41 cellular contexts compared by ENCODE assay signal in the genomic region with DNA sequence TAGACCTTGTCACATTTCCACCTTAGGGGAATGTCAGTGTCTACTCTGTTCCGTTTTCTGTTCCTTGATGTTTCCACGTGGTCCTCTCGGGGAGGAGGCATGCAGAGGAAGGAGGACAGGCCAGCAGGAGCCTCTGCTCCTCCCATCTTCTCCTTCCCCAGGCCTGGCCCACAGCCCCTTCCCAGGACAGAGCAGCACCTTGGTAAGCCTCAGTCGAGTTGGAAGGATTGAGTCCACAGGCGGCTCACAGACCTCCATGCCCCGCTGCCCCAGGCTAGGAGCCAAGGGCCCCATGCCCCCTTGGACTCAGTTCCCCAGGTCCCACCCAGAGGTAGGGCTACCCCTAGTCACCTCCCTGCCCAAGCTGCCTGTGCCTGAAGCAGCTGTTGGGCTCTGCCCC. TPM values are rescaled to one million over a fixed set of nuclear protein-coding genes. Genes with fewer than 3 reads are reported as not detected.
"Had no signal": no experiment of that assay in that cellular context is flagged by ENCODE, and none has a peak within 500 bp of the region (broad histone marks: within the 10 kb centered on the region; RNA-seq: fewer than 3 reads in every experiment).

No MANE protein-coding gene starts in this region.

- H3K27me3 ChIP-seq: adrenal gland, ascending aorta, body of pancreas, brain microvascular endothelial cell, cardiac muscle cell had no signal

- ATAC-seq: activated naive CD4-positive, alpha-beta T cell treated with anti-CD3 and anti-CD28 coated beads, Interleukin-2, amount 50 U/mL, for 72 hours; activated T-cell treated with anti-CD3 and anti-CD28 coated beads, Interleukin-2, amount 50 U/mL, for 4 hours; activated T-cell treated with anti-CD3 and anti-CD28 coated beads, Interleukin-2, amount 50 U/mL, for 72 hours; activated T-helper 17 cell treated with anti-CD3 and anti-CD28 coated beads, Interleukin-2, amount 50 U/mL, for 72 hours; body of pancreas had no signal

- H3K4me1 Mint-ChIP-seq: activated naive CD4-positive, alpha-beta T cell treated with anti-CD3 and anti-CD28 coated beads, Interleukin-2, amount 10 ng/mL, durations not matched to agents 7 days and 5 days; activated naive CD4-positive, alpha-beta T cell treated with anti-CD3 and anti-CD28 coated beads, Interleukin-2, amount 50 U/mL, for 24 hours; activated naive CD8-positive, alpha-beta T cell treated with anti-CD3 and anti-CD28 coated beads for 36 hours; activated naive CD8-positive, alpha-beta T cell treated with anti-CD3 and anti-CD28 coated beads, Interleukin-2, amount 10 ng/mL, durations not matched to agents 7 days and 5 days; activated naive CD8-positive, alpha-beta T cell treated with anti-CD3 and anti-CD28 coated beads, Interleukin-2, amount 50 U/mL, for 24 hours; activated T-helper 17 cell treated with anti-CD3 and anti-CD28 coated beads, Interleukin-2, amount 50 U/mL, for 72 hours; central memory CD8-positive, alpha-beta T cell had no signal

- H3K9me3 ChIP-seq: adrenal gland, ascending aorta, body of pancreas, breast epithelium had no signal

- H3K36me3 Mint-ChIP-seq: activated naive CD4-positive, alpha-beta T cell treated with anti-CD3 and anti-CD28 coated beads, Interleukin-2, amount 10 ng/mL, durations not matched to agents 7 days and 5 days; activated naive CD4-positive, alpha-beta T cell treated with anti-CD3 and anti-CD28 coated beads, Interleukin-2, amount 50 U/mL, for 24 hours; activated naive CD4-positive, alpha-beta T cell treated with anti-CD3 and anti-CD28 coated beads, Interleukin-2, amount 50 U/mL, for 72 hours; activated naive CD8-positive, alpha-beta T cell; activated naive CD8-positive, alpha-beta T cell treated with anti-CD3 and anti-CD28 coated beads for 36 hours; activated naive CD8-positive, alpha-beta T cell treated with anti-CD3 and anti-CD28 coated beads, Interleukin-2, amount 10 ng/mL, durations not matched to agents 7 days and 5 days; brain had no signal

- DNase-seq: activated effector memory CD4-positive, alpha-beta T cell treated with anti-CD3 and anti-CD28 coated beads, Interleukin-2, amount 50 U/mL, for 16 hours; activated effector memory CD4-positive, alpha-beta T cell treated with Interleukin-2 at 50 U/mL for 16 hours; activated gamma-delta T cell; activated gamma-delta T cell treated with Interleukin-2 at 50 U/mL for 16 hours; activated naive CD4-positive, alpha-beta T cell; activated naive CD4-positive, alpha-beta T cell treated with anti-CD3 and anti-CD28 coated beads for 36 hours; activated naive CD4-positive, alpha-beta T cell treated with anti-CD3 and anti-CD28 coated beads, Interleukin-2, amount 10 ng/mL, durations not matched to agents 7 days and 5 days; activated naive CD4-positive, alpha-beta T cell treated with anti-CD3 and anti-CD28 coated beads, Interleukin-2, amount 50 U/mL, for 16 hours; activated naive CD4-positive, alpha-beta T cell treated with Interleukin-2 at 50 U/mL for 16 hours; activated naive CD8-positive, alpha-beta T cell treated with anti-CD3 and anti-CD28 coated beads for 36 hours; activated naive CD8-positive, alpha-beta T cell treated with anti-CD3 and anti-CD28 coated beads, Interleukin-2, amount 10 ng/mL, durations not matched to agents 7 days and 5 days; activated naive CD8-positive, alpha-beta T cell treated with anti-CD3 and anti-CD28 coated beads, Interleukin-2, amount 50 U/mL, for 24 hours; activated T-cell treated with anti-CD3 and anti-CD28 coated beads for 4 hours; activated T-cell treated with anti-CD3 and anti-CD28 coated beads, Interleukin-2, amount 50 U/mL, for 1 hour; activated T-cell treated with anti-CD3 and anti-CD28 coated beads, Interleukin-2, amount 50 U/mL, for 24 hours; activated T-cell treated with anti-CD3 and anti-CD28 coated beads, Interleukin-2, amount 50 U/mL, for 4 hours; activated T-cell treated with anti-CD3 and anti-CD28 coated beads, Interleukin-2, amount 50 U/mL, for 48 hours; activated T-cell treated with anti-CD3 and anti-CD28 coated beads, Interleukin-2, amount 50 U/mL, for 72 hours; adrenal gland; amniotic stem cell; amygdala; anterior cingulate cortex; aorta; body of pancreas; brain microvascular endothelial cell; caudate nucleus; central memory CD4-positive, alpha-beta T cell; cerebellar nuclear complex had no signal

- H3K4me3 ChIP-seq: adrenal gland, ascending aorta, body of pancreas, breast epithelium, cardiac muscle cell had no signal

- H3K4me3 Mint-ChIP-seq: activated naive CD4-positive, alpha-beta T cell treated with anti-CD3 and anti-CD28 coated beads for 36 hours; activated naive CD4-positive, alpha-beta T cell treated with anti-CD3 and anti-CD28 coated beads, Interleukin-2, amount 10 ng/mL, durations not matched to agents 7 days and 5 days; activated naive CD4-positive, alpha-beta T cell treated with anti-CD3 and anti-CD28 coated beads, Interleukin-2, amount 50 U/mL, for 24 hours; activated naive CD8-positive, alpha-beta T cell; activated naive CD8-positive, alpha-beta T cell treated with anti-CD3 and anti-CD28 coated beads for 36 hours; activated naive CD8-positive, alpha-beta T cell treated with anti-CD3 and anti-CD28 coated beads, Interleukin-2, amount 10 ng/mL, durations not matched to agents 7 days and 5 days; activated naive CD8-positive, alpha-beta T cell treated with anti-CD3 and anti-CD28 coated beads, Interleukin-2, amount 50 U/mL, for 24 hours; activated T-cell treated with anti-CD3 and anti-CD28 coated beads, Interleukin-2, amount 50 U/mL, for 24 hours; activated T-cell treated with anti-CD3 and anti-CD28 coated beads, Interleukin-2, amount 50 U/mL, for 4 hours; activated T-cell treated with anti-CD3 and anti-CD28 coated beads, Interleukin-2, amount 50 U/mL, for 72 hours; activated T-helper 1 cell treated with anti-CD3 and anti-CD28 coated beads, Interleukin-12 subunit alpha, Interleukin-12 subunit beta, Interleukin-2, Interleukin-4 antibody, amounts not matched to agents 30 ng/mL and 10 ng/mL and 1 ng/mL, durations not matched to agents 14 hours and 24 hours and 36 hours; activated T-helper 17 cell treated with anti-CD3 and anti-CD28 coated beads, Interleukin-2, amount 50 U/mL, for 72 hours; central memory CD8-positive, alpha-beta T cell had no signal

- H3K36me3 ChIP-seq: adrenal gland, ascending aorta, brain microvascular endothelial cell, breast epithelium, cardiac muscle cell had no signal

- H3K27ac Mint-ChIP-seq: activated naive CD4-positive, alpha-beta T cell treated with anti-CD3 and anti-CD28 coated beads for 36 hours; activated naive CD4-positive, alpha-beta T cell treated with anti-CD3 and anti-CD28 coated beads, Interleukin-2, amount 10 ng/mL, durations not matched to agents 7 days and 5 days; activated naive CD4-positive, alpha-beta T cell treated with anti-CD3 and anti-CD28 coated beads, Interleukin-2, amount 50 U/mL, for 24 hours; activated naive CD8-positive, alpha-beta T cell; activated naive CD8-positive, alpha-beta T cell treated with anti-CD3 and anti-CD28 coated beads for 36 hours; activated naive CD8-positive, alpha-beta T cell treated with anti-CD3 and anti-CD28 coated beads, Interleukin-2, amount 10 ng/mL, durations not matched to agents 7 days and 5 days; activated naive CD8-positive, alpha-beta T cell treated with anti-CD3 and anti-CD28 coated beads, Interleukin-2, amount 50 U/mL, for 24 hours; activated T-cell treated with anti-CD3 and anti-CD28 coated beads, Interleukin-2, amount 50 U/mL, for 24 hours; activated T-cell treated with anti-CD3 and anti-CD28 coated beads, Interleukin-2, amount 50 U/mL, for 72 hours; activated T-helper 1 cell treated with anti-CD3 and anti-CD28 coated beads, Interleukin-12 subunit alpha, Interleukin-12 subunit beta, Interleukin-2, Interleukin-4 antibody, amounts not matched to agents 30 ng/mL and 10 ng/mL and 1 ng/mL, durations not matched to agents 14 hours and 24 hours and 36 hours; activated T-helper 17 cell treated with anti-CD3 and anti-CD28 coated beads, Interleukin-2, amount 50 U/mL, for 72 hours; activated T-helper 2 cell treated with anti-CD3 and anti-CD28 coated beads, Interferon-gamma antibody, Interleukin-2, Interleukin-4, amounts not matched to agents 10 μg/mL and 5 μg/mL and 100 μg/mL, durations not matched to agents 14 hours and 24 hours and 36 hours had no signal

- H3K4me1 ChIP-seq: ascending aorta, body of pancreas, breast epithelium had no signal

- FAIRE-seq: astrocyte, bronchial epithelial cell had no signal

- H3K9me3 Mint-ChIP-seq: activated naive CD4-positive, alpha-beta T cell treated with anti-CD3 and anti-CD28 coated beads for 36 hours; activated naive CD4-positive, alpha-beta T cell treated with anti-CD3 and anti-CD28 coated beads, Interleukin-2, amount 10 ng/mL, durations not matched to agents 7 days and 5 days; activated naive CD4-positive, alpha-beta T cell treated with anti-CD3 and anti-CD28 coated beads, Interleukin-2, amount 50 U/mL, for 24 hours; activated naive CD4-positive, alpha-beta T cell treated with anti-CD3 and anti-CD28 coated beads, Interleukin-2, amount 50 U/mL, for 72 hours; activated naive CD8-positive, alpha-beta T cell treated with anti-CD3 and anti-CD28 coated beads for 36 hours; activated naive CD8-positive, alpha-beta T cell treated with anti-CD3 and anti-CD28 coated beads, Interleukin-2, amount 10 ng/mL, durations not matched to agents 7 days and 5 days; activated naive CD8-positive, alpha-beta T cell treated with anti-CD3 and anti-CD28 coated beads, Interleukin-2, amount 50 U/mL, for 24 hours; activated T-cell treated with anti-CD3 and anti-CD28 coated beads, Interleukin-2, amount 50 U/mL, for 24 hours; activated T-cell treated with anti-CD3 and anti-CD28 coated beads, Interleukin-2, amount 50 U/mL, for 4 hours; activated T-cell treated with anti-CD3 and anti-CD28 coated beads, Interleukin-2, amount 50 U/mL, for 72 hours; activated T-helper 1 cell treated with anti-CD3 and anti-CD28 coated beads, Interleukin-12 subunit alpha, Interleukin-12 subunit beta, Interleukin-2, Interleukin-4 antibody, amounts not matched to agents 30 ng/mL and 10 ng/mL and 1 ng/mL, durations not matched to agents 14 hours and 24 hours and 36 hours; activated T-helper 17 cell treated with anti-CD3 and anti-CD28 coated beads, Interleukin-2, amount 50 U/mL, for 72 hours; activated T-helper 2 cell treated with anti-CD3 and anti-CD28 coated beads, Interferon-gamma antibody, Interleukin-2, Interleukin-4, amounts not matched to agents 10 μg/mL and 5 μg/mL and 100 μg/mL, durations not matched to agents 14 hours and 24 hours and 36 hours; central memory CD8-positive, alpha-beta T cell had no signal

- H3K27me3 Mint-ChIP-seq: activated naive CD8-positive, alpha-beta T cell treated with anti-CD3 and anti-CD28 coated beads for 36 hours; activated naive CD8-positive, alpha-beta T cell treated with anti-CD3 and anti-CD28 coated beads, Interleukin-2, amount 50 U/mL, for 24 hours; activated T-cell treated with anti-CD3 and anti-CD28 coated beads, Interleukin-2, amount 50 U/mL, for 24 hours had no signal

- H3K27ac ChIP-seq: ascending aorta, body of pancreas, brain microvascular endothelial cell, breast epithelium, cardiac muscle cell had no signal

RNA-seq across cellular contexts. Expression of gene IGSF21, which starts 36.5 kb away (rescaled TPM):
- total RNA-seq: activated naive CD4-positive, alpha-beta T cell treated with anti-CD3 and anti-CD28 coated beads for 36 hours; activated naive CD4-positive, alpha-beta T cell treated with anti-CD3 and anti-CD28 coated beads, Interleukin-2, amount 50 U/mL, for 72 hours; activated naive CD8-positive, alpha-beta T cell treated with anti-CD3 and anti-CD28 coated beads for 36 hours; activated naive CD8-positive, alpha-beta T cell treated with anti-CD3 and anti-CD28 coated beads, Interleukin-2, amount 10 ng/mL, durations not matched to agents 7 days and 5 days; activated T-cell treated with anti-CD3 and anti-CD28 coated beads, Interleukin-2, amount 50 U/mL, for 4 hours; activated T-cell treated with anti-CD3 and anti-CD28 coated beads, Interleukin-2, amount 50 U/mL, for 72 hours; activated T-helper 1 cell treated with anti-CD3 and anti-CD28 coated beads, Interleukin-12 subunit alpha, Interleukin-12 subunit beta, Interleukin-2, Interleukin-4 antibody, amounts not matched to agents 30 ng/mL and 10 ng/mL and 1 ng/mL, durations not matched to agents 14 hours and 24 hours and 36 hours; activated T-helper 17 cell treated with anti-CD3 and anti-CD28 coated beads, Interleukin-2, amount 50 U/mL, for 72 hours; activated T-helper 2 cell treated with anti-CD3 and anti-CD28 coated beads, Interferon-gamma antibody, Interleukin-2, Interleukin-4, amounts not matched to agents 10 μg/mL and 5 μg/mL and 100 μg/mL, durations not matched to agents 14 hours and 24 hours and 36 hours; astrocyte; bronchial epithelial cell had no signal
- polyA plus RNA-seq: cardiac muscle cell had no signal
